Comparison of ENCODE assay signal across 11 cellular contexts in the genomic region with DNA sequence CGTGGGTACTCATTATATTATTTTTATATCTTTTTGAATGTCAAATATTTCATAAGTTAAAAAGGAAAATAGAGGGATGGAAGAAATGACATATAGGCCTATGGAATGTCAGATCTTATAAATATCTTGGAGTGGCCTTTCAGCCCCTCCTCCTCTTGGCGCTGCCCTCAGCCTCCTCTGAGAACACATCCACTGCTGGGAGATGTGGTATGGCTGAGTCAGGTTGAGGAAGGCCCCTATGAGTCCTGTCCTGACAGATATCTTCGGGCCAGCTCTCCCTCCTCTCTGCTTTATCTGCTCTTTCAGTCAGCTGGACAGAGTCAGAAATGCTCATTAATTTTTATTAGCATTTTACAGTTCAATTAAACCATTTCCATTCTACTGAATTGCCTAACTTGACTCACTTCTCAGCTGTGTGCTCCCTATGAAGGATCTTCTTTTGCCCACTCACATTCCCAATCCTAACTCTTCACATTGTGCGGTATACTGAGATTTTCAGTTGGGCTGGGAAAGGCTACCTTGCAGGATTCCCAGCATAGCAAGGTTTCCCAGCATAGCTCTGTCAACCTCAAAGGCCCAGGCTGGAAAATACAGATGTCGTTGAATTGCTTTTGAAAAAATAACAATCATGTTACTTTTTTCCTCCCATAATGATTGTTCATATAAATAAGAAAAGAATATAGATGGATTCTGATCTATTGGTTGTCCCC.
A peak's percentile ranks its signal among the peaks of the same experiment; 100 is the strongest.
DNase-seq lines count a peak whose midpoint lies in the region; ATAC-seq and TF ChIP-seq lines count a peak whose summit lies in the region.
"Had no signal": no experiment of that assay in that cellular context is flagged by ENCODE, and none has a peak within 500 bp of the region (broad histone marks: within the 10 kb centered on the region; RNA-seq: fewer than 3 reads in every experiment).

No MANE protein-coding gene starts in this region.

- H3K9me3 ChIP-seq in mammary epithelial cell (replicated peaks; ENCODE audit: insufficient read depth, low read length) = no peaks in the 10 kb centered on the region
- no peaks in the 10 kb centered on the region for H3K9me3 ChIP-seq in left lung
- H3K9me3 ChIP-seq: upper lobe of left lung had no signal

- peak overlapping the region; percentile 75 for H3K27ac ChIP-seq in ACC112 (ENCODE audit: low read depth, low read length)
- peak overlapping the region; percentile 61 for H3K27ac ChIP-seq in HL-60 (replicated peaks)
- H3K27ac ChIP-seq in mammary epithelial cell (ENCODE audit: insufficient read depth, low read depth, low read length) = no peak overlapping the region
- H3K27ac ChIP-seq in left lung = no peak overlapping the region
- H3K27ac ChIP-seq: upper lobe of left lung had no signal

- in situ Hi-C loops in mammary epithelial cell (cut with MboI; ENCODE audit: low sequenced_read_pairs in 2 of 2) = no loop called here

- H3K36me3 ChIP-seq in ACC112 (ENCODE audit: insufficient read depth, low read length) = no peaks in the 10 kb centered on the region
- H3K36me3 ChIP-seq in mammary epithelial cell (ENCODE audit: insufficient read depth, low read length) = peaks cover 5% of the 10 kb centered on the region
- no peaks in the 10 kb centered on the region for H3K36me3 ChIP-seq in left lung
- H3K36me3 ChIP-seq: upper lobe of left lung had no signal

- no peaks in the 10 kb centered on the region for H4K20me1 ChIP-seq in mammary epithelial cell (ENCODE audit: insufficient read depth, low read length)

- H3K4me2 ChIP-seq in mammary epithelial cell (ENCODE audit: insufficient read depth, low read depth, low read length) = no peak overlapping the region

- ATAC-seq in sciatic nerve (no peak), left lung (no peak)

- no peak overlapping the region for H2AFZ ChIP-seq in ACC112 (ENCODE audit: low read length, unreplicated experiment)
- H2AFZ ChIP-seq in mammary epithelial cell (ENCODE audit: low read depth, low read length) = no peak overlapping the region

- 91% methylated on average over 5 of the region's 5 CpGs for WGBS in mammary epithelial cell (ENCODE audit: low coverage, missing lambda C conversion rate)

- TF ChIP-seq CTCF in HL-60 (IDR thresholded peaks at IDR 0.05; ENCODE audit: insufficient read depth, low read length) (no peak), mammary epithelial cell (conservative IDR thresholded peaks at IDR 0.05 in 1 of 2, IDR thresholded peaks at IDR 0.05 in 1 of 2; ENCODE audit: extremely low read depth in 1 of 2, insufficient read depth in 1 of 2, low read depth in 1 of 2, low read length in 2 of 2) (no peak), left lung (IDR thresholded peaks at IDR 0.05) (no peak)

- CTCF ChIA-PET in mammary epithelial cell (lab: Charles Lee; ENCODE audit: low non-redundant PET) = no interaction called here

- H3K79me2 ChIP-seq in ACC112 (ENCODE audit: control insufficient read depth, insufficient read depth, low read length, unreplicated experiment) = no peaks in the 10 kb centered on the region
- H3K79me2 ChIP-seq in mammary epithelial cell (ENCODE audit: insufficient read depth, low read length) = no peaks in the 10 kb centered on the region

- H3K9ac ChIP-seq in mammary epithelial cell (ENCODE audit: insufficient read depth, low read length) = no peak overlapping the region

- H3K27me3 ChIP-seq in ACC112 (ENCODE audit: insufficient read depth, low read length) (no peaks in the 10 kb centered on the region), HL-60 (ENCODE audit: insufficient read depth, poor library complexity, severe bottlenecking) (no peaks in the 10 kb centered on the region), mammary epithelial cell (ENCODE audit: insufficient read depth, low read length) (no peaks in the 10 kb centered on the region), left lung (no peaks in the 10 kb centered on the region)
- H3K27me3 ChIP-seq: upper lobe of left lung had no signal

- DNase-seq in HL-60 (ENCODE audit: low read depth in 1 of 2, low spot score in 1 of 2) (no peak), mammary epithelial cell (peak; percentile 19), kidney tubule cell (ENCODE audit: low spot score) (peak; percentile 30), sciatic nerve (ENCODE audit: low spot score) (no peak), cerebellar nuclear complex (lab: John Stamatoyannopoulos, UW) (no peak), dermis blood vessel endothelial cell (no peak), left lung (no peak)
- DNase-seq: activated naive CD4-positive, alpha-beta T cell treated with anti-CD3 and anti-CD28 coated beads, Interleukin-2, amount 10 ng/mL, durations not matched to agents 7 days and 5 days; NCI-H446 had no signal

- no TSS peak for BruUV-seq in mammary epithelial cell (replicated peaks; lab: Mats Ljungman, UMichigan)

- dilution Hi-C loops in mammary epithelial cell (cut with HindIII; ENCODE audit: low sequenced_read_pairs) = no loop called here

- intact Hi-C loops in mammary epithelial cell (cut with micrococcal nuclease) = no loop called here
- intact Hi-C loops in sciatic nerve (cut with DNase I) = no loop called here
- intact Hi-C loops in left lung (cut with DNase I) = no loop called here

- H3K4me3 ChIP-seq in ACC112 (ENCODE audit: low read depth, low read length) = no peak overlapping the region
- no peak overlapping the region for H3K4me3 ChIP-seq in HL-60 (replicated peaks; ENCODE audit: insufficient read depth, low read length)
- no peak overlapping the region for H3K4me3 ChIP-seq in mammary epithelial cell (replicated peaks in 1 of 3; ENCODE audit: insufficient read depth in 1 of 3, low read depth in 2 of 3, low read length in 3 of 3)
- H3K4me3 ChIP-seq in left lung = no peak overlapping the region
- H3K4me3 ChIP-seq: upper lobe of left lung had no signal

- peaks cover 26% of the 10 kb centered on the region for H3K4me1 ChIP-seq in ACC112 (ENCODE audit: control insufficient read depth, insufficient read depth, low read length, unreplicated experiment)
- H3K4me1 ChIP-seq in mammary epithelial cell (ENCODE audit: insufficient read depth, low read length) = no peaks in the 10 kb centered on the region
- no peaks in the 10 kb centered on the region for H3K4me1 ChIP-seq in left lung
- H3K4me1 ChIP-seq: upper lobe of left lung had no signal

Comparison
In these comparisons a context has a peak if more than half of its experiments do, and no peak if none do; other contexts are left out.
1. H3K27ac ChIP-seq: peak in ACC112 (single experiment) and HL-60 (single experiment); none in mammary epithelial cell (single experiment) and left lung (0 of 2).
2. DNase-seq: peak in mammary epithelial cell (single experiment) and kidney tubule cell (single experiment); none in HL-60 (0 of 2), sciatic nerve (single experiment), cerebellar nuclear complex (0 of 2), dermis blood vessel endothelial cell (single experiment) and left lung (0 of 2).